Comparison of ENCODE assay signal across 2 cellular contexts in genomic region chr1:226332947-226333346, GRCh38.
TF ChIP-seq lines count a peak whose summit lies in the region.

No MANE protein-coding gene starts in this region.

TF ChIP-seq in GM12878, 131 proteins besides CTCF, POLR2A, EP300 and RAD21:
- TF ChIP-seq CUX1 (IDR thresholded peaks at IDR 0.05; ENCODE audit: insufficient replicate concordance, low read depth, low read length) (peak; percentile 24), NFXL1 (IDR thresholded peaks at IDR 0.05; ENCODE audit: borderline replicate concordance) (no peak), CBX5 (IDR thresholded peaks at IDR 0.05; ENCODE audit: low read depth) (no peak)

TF ChIP-seq in neural cell, 6 proteins besides CTCF, POLR2A, EP300 and RAD21 (continued from another document):
- TF ChIP-seq REST (IDR thresholded peaks at IDR 0.05; ENCODE audit: borderline replicate concordance) (no peak), POLR2AphosphoS5 (IDR thresholded peaks at IDR 0.05) (no peak), MXI1 (conservative IDR thresholded peaks at IDR 0.05; ENCODE audit: poor library complexity, severe bottlenecking) (no peak), TAF1 (IDR thresholded peaks at IDR 0.05; ENCODE audit: low read depth) (no peak)
TF ChIP-seq in neural cell: peak in this region for 0.
